In the genomic region with DNA sequence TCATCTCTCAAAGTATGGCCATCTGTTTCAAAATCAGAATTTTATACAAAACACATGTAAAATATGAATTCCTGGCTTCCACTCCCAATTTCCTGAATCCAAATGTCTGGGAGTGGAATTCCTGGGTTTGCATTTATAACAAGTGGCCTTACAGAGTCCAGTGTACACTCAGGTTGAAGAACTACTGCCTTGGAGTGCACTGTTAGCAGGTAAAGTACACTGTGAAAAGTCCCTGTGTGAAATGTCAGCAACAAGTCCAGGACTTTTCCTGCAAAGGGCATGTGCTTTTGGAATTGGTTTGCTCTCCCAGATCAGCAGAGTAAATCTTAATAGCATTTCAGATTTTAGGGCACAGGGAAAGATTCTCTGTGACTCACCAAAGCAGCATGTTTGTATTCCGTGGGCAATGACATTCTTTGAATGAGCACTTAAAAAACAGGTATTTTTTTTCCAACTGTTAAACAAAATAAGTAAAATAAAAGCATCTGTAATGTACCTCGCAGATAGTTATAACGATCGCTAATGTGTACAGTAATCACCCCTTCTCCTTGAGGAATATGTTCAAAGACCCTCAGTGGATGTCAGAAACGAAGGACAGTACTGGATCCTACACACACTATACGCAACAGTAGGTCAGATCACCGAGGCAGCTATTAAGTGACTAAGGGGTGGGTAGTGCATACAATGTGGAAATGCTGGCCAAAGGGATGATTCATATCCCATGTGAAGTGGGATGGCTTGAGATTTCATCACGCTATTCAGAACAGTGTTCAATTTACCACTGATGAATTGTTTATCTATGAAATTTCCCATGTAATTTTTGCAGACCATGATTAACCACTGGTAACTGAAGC, we compare ENCODE assay signal across 12 cellular contexts. TPM values are rescaled to one million over a fixed set of nuclear protein-coding genes. Genes with fewer than 3 reads are reported as not detected.
DNase-seq lines count a peak whose midpoint lies in the region; ATAC-seq and TF ChIP-seq lines count a peak whose summit lies in the region.
"Had no signal": no experiment of that assay in that cellular context is flagged by ENCODE, and none has a peak within 500 bp of the region (broad histone marks: within the 10 kb centered on the region; RNA-seq: fewer than 3 reads in every experiment).

No MANE protein-coding gene starts in this region.

- peak overlapping the region; percentile 38 to 90; a peak in 3 of 4 replicates for H4K8ac ChIP-seq in IMR-90 (ENCODE audit: low read depth in 2 of 2, low read length in 2 of 2)

- peak overlapping the region; percentile 62; the same call in 1 of the 2 replicates for H4K5ac ChIP-seq in IMR-90 (ENCODE audit: low read depth, low read length)

- dilution Hi-C loops in IMR-90 (cut with HindIII; ENCODE audit: low sequenced_read_pairs, unreplicated experiment), result no loop called here

- H3K4me1 ChIP-seq in IMR-90 (ENCODE audit: control insufficient read depth, insufficient read depth, low read length), result peaks cover 5% of the 10 kb centered on the region

- no peak for TF ChIP-seq RAD21 in IMR-90 (IDR thresholded peaks at IDR 0.05; ENCODE audit: low read length)

- peak overlapping the region; percentile 33; the same call in 1 of the 2 replicates for H2AK5ac ChIP-seq in IMR-90 (ENCODE audit: low read depth, low read length)

- peak overlapping the region; percentile 94 for H2BK120ac ChIP-seq in IMR-90 (ENCODE audit: low read depth, low read length)

- intact Hi-C loops in IMR-90 (cut with micrococcal nuclease), result loop anchor here (2.0 to 5.0 kb wide), 3 partner anchors 63 to 174 kb away; a partner anchor contains a TSS
- intact Hi-C loops in activated naive CD4-positive, alpha-beta T cell treated with anti-CD3 and anti-CD28 coated beads for 36 hours (cut with micrococcal nuclease), result loop anchor here (2.0 kb wide), 3 partner anchors 39 to 665 kb away; no protein-coding TSS in a partner anchor

- ATAC-seq in IMR-90 (ENCODE audit: low read depth) (peak; percentile 94), HG03159 (IDR thresholded peaks at IDR 0.05; ENCODE audit: unreplicated experiment) (no peak)
- ATAC-seq: activated CD8-positive, alpha-beta T cell treated with anti-CD3 and anti-CD28 coated beads, Interleukin-2, amount 10 ng/mL, durations not matched to agents 7 days and 5 days; left lobe of liver had no signal

- H3K9me3 Mint-ChIP-seq in activated naive CD4-positive, alpha-beta T cell treated with anti-CD3 and anti-CD28 coated beads for 36 hours, result no peaks in the 10 kb centered on the region
- no peaks in the 10 kb centered on the region for H3K9me3 Mint-ChIP-seq in activated CD4-positive, alpha-beta memory T cell treated with anti-CD3 and anti-CD28 coated beads, Interleukin-2, amount 10 ng/mL, durations not matched to agents 7 days and 5 days

- no TSS peak for BruUV-seq in IMR-90 (replicated peaks; lab: Mats Ljungman, UMichigan)

- no peak overlapping the region for H2AK9ac ChIP-seq in IMR-90 (replicated peaks; ENCODE audit: low read depth, low read length, poor library complexity)

- peak overlapping the region; percentile 93 for H3K14ac ChIP-seq in IMR-90 (replicated peaks; ENCODE audit: low read depth, low read length)

- TF ChIP-seq CTCF in AG09309 (IDR thresholded peaks at IDR 0.05; ENCODE audit: control insufficient read depth, insufficient read depth, low read depth, low read length, missing control alignments), result no peak
- TF ChIP-seq CTCF in IMR-90 (conservative IDR thresholded peaks at IDR 0.05; ENCODE audit: low read depth, low read length), result no peak

- H3K4me1 Mint-ChIP-seq in activated naive CD4-positive, alpha-beta T cell treated with anti-CD3 and anti-CD28 coated beads for 36 hours (ENCODE audit: low read depth), result peaks cover 8% of the 10 kb centered on the region
- H3K4me1 Mint-ChIP-seq in activated CD4-positive, alpha-beta memory T cell treated with anti-CD3 and anti-CD28 coated beads, Interleukin-2, amount 10 ng/mL, durations not matched to agents 7 days and 5 days, result no peaks in the 10 kb centered on the region

- H3K9me1 ChIP-seq in IMR-90 (ENCODE audit: insufficient read depth, low read length), result no peaks in the 10 kb centered on the region; the same call in 1 of the 2 replicates

- H3K27me3 Mint-ChIP-seq in activated naive CD4-positive, alpha-beta T cell treated with anti-CD3 and anti-CD28 coated beads for 36 hours (ENCODE audit: low read depth), result no peaks in the 10 kb centered on the region
- no peaks in the 10 kb centered on the region for H3K27me3 Mint-ChIP-seq in activated CD4-positive, alpha-beta memory T cell treated with anti-CD3 and anti-CD28 coated beads, Interleukin-2, amount 10 ng/mL, durations not matched to agents 7 days and 5 days

- H3K9me3 ChIP-seq in IMR-90 (ENCODE audit: control insufficient read depth, insufficient read depth, low read length), result no peaks in the 10 kb centered on the region
- H3K9me3 ChIP-seq: thoracic aorta had no signal

- H3K27ac Mint-ChIP-seq in activated naive CD4-positive, alpha-beta T cell treated with anti-CD3 and anti-CD28 coated beads for 36 hours, result no peak overlapping the region
- no peak overlapping the region for H3K27ac Mint-ChIP-seq in activated CD4-positive, alpha-beta memory T cell treated with anti-CD3 and anti-CD28 coated beads, Interleukin-2, amount 10 ng/mL, durations not matched to agents 7 days and 5 days
- H3K27ac Mint-ChIP-seq: activated CD8-positive, alpha-beta T cell treated with anti-CD3 and anti-CD28 coated beads, Interleukin-2, amount 10 ng/mL, durations not matched to agents 7 days and 5 days had no signal

- TF ChIP-seq POLR2A in IMR-90 (IDR thresholded peaks at IDR 0.05; ENCODE audit: low read depth, low read length), result no peak

- H3K4me3 Mint-ChIP-seq in activated naive CD4-positive, alpha-beta T cell treated with anti-CD3 and anti-CD28 coated beads for 36 hours, result no peak overlapping the region
- no peak overlapping the region for H3K4me3 Mint-ChIP-seq in activated CD4-positive, alpha-beta memory T cell treated with anti-CD3 and anti-CD28 coated beads, Interleukin-2, amount 10 ng/mL, durations not matched to agents 7 days and 5 days
- H3K4me3 Mint-ChIP-seq: activated CD8-positive, alpha-beta T cell treated with anti-CD3 and anti-CD28 coated beads, Interleukin-2, amount 10 ng/mL, durations not matched to agents 7 days and 5 days had no signal

- H3K23ac ChIP-seq in IMR-90 (ENCODE audit: low read depth, low read length), result peak overlapping the region; percentile 94

- no peaks in the 10 kb centered on the region for H4K20me1 ChIP-seq in IMR-90 (ENCODE audit: insufficient read depth, low read length)

- H2AFZ ChIP-seq in IMR-90 (replicated peaks; ENCODE audit: low read length, poor library complexity), result peak overlapping the region; percentile 72

- peak overlapping the region; percentile 94; the same call in 1 of the 2 replicates for H3K18ac ChIP-seq in IMR-90 (ENCODE audit: low read depth, low read length)

- no peaks in the 10 kb centered on the region; a peak in 1 of 4 replicates for H3K79me1 ChIP-seq in IMR-90 (ENCODE audit: low read depth in 1 of 2, low read length in 2 of 2)

- no peaks in the 10 kb centered on the region for H3K27me3 ChIP-seq in IMR-90 (ENCODE audit: control insufficient read depth, insufficient read depth, low read length)

- peak overlapping the region; percentile 81 for H4K91ac ChIP-seq in IMR-90 (ENCODE audit: insufficient read depth, low read depth, low read length)

- peak overlapping the region; percentile 53 for H2BK15ac ChIP-seq in IMR-90 (ENCODE audit: low read depth, low read length)

- DNase-seq in AG09309 (ENCODE audit: low read depth) (peak; percentile 90), IMR-90 (peak; percentile 98), amniotic epithelial cell (ENCODE audit: low read depth) (peak; percentile 92), kidney glomerular epithelial cell (lab: John Stamatoyannopoulos, UW) (peak; percentile 96), DMS79 treated with DMSO at 0.1 percent for 48 hours (lab: John Stamatoyannopoulos, UW) (no peak)
- no peak for DNase-seq in activated naive CD4-positive, alpha-beta T cell treated with anti-CD3 and anti-CD28 coated beads for 36 hours
- no peak for DNase-seq in activated CD4-positive, alpha-beta memory T cell treated with anti-CD3 and anti-CD28 coated beads, Interleukin-2, amount 10 ng/mL, durations not matched to agents 7 days and 5 days
- DNase-seq: activated CD8-positive, alpha-beta T cell treated with anti-CD3 and anti-CD28 coated beads, Interleukin-2, amount 10 ng/mL, durations not matched to agents 7 days and 5 days; NCI-H69 had no signal

- peak overlapping the region; percentile 99 for H2BK5ac ChIP-seq in IMR-90 (ENCODE audit: low read depth, low read length, poor library complexity, severe bottlenecking)

- peak overlapping the region; percentile 68 for H3K27ac ChIP-seq in IMR-90 (ENCODE audit: insufficient read depth, low read length)
- H3K27ac ChIP-seq: thoracic aorta had no signal

- H3K4me3 ChIP-seq in AG09309 (ENCODE audit: control insufficient read depth, low read depth, low read length) (no peak overlapping the region), IMR-90 (ENCODE audit: insufficient read depth, low read depth, low read length) (peak overlapping the region; percentile 26; the same call in 1 of the 2 replicates)
- H3K4me3 ChIP-seq: thoracic aorta had no signal

- in situ Hi-C loops in IMR-90 (cut with MboI; ENCODE audit: low sequenced_read_pairs), result no loop called here

- H3K4me2 ChIP-seq in IMR-90 (ENCODE audit: low read depth, low read length), result peak overlapping the region; percentile 95

- H3K9ac ChIP-seq in IMR-90 (ENCODE audit: low read depth, low read length), result peak overlapping the region; percentile 34; the same call in 1 of the 2 replicates

- no peaks in the 10 kb centered on the region for H3K36me3 ChIP-seq in IMR-90 (ENCODE audit: control insufficient read depth, insufficient read depth, low read length)
- H3K36me3 ChIP-seq: thoracic aorta had no signal

- CTCF ChIA-PET in IMR-90 (lab: Yijun Ruan, JAX), result interaction anchor here (0.5 to 1.5 kb wide), 2 partner anchors 47 to 177 kb away, joined by 3 read pairs; no protein-coding TSS in a partner anchor
- CTCF ChIA-PET in activated naive CD4-positive, alpha-beta T cell treated with anti-CD3 and anti-CD28 coated beads for 36 hours (lab: Charles Lee), result no interaction called here
- CTCF ChIA-PET in activated CD4-positive, alpha-beta memory T cell treated with anti-CD3 and anti-CD28 coated beads, Interleukin-2, amount 10 ng/mL, durations not matched to agents 7 days and 5 days (lab: Charles Lee), result no interaction called here

- POLR2A ChIA-PET in IMR-90 (lab: Charles Lee; ENCODE audit: unreplicated experiment), result no interaction called here
- POLR2A ChIA-PET in activated CD4-positive, alpha-beta memory T cell treated with anti-CD3 and anti-CD28 coated beads, Interleukin-2, amount 10 ng/mL, durations not matched to agents 7 days and 5 days (lab: Charles Lee), result no interaction called here

- WGBS in IMR-90 (ENCODE audit: extremely low coverage in 2 of 2, insufficient read length in 1 of 2), 2 experiments, result no CpG with 5 or more reads among the region's 8 CpGs

- peak overlapping the region; percentile 96 for H2BK20ac ChIP-seq in IMR-90 (ENCODE audit: low read depth, low read length)

- H3K36me3 Mint-ChIP-seq in activated naive CD4-positive, alpha-beta T cell treated with anti-CD3 and anti-CD28 coated beads for 36 hours (ENCODE audit: low read depth), result no peaks in the 10 kb centered on the region
- H3K36me3 Mint-ChIP-seq in activated CD4-positive, alpha-beta memory T cell treated with anti-CD3 and anti-CD28 coated beads, Interleukin-2, amount 10 ng/mL, durations not matched to agents 7 days and 5 days (ENCODE audit: low read depth), result no peaks in the 10 kb centered on the region

- H3K4ac ChIP-seq in IMR-90 (ENCODE audit: low read depth, low read length), result peak overlapping the region; percentile 91

- H3K56ac ChIP-seq in IMR-90 (ENCODE audit: extremely low read depth, insufficient read depth, low read length), result peak overlapping the region; percentile 84

RNA-seq across cellular contexts. Expression of a gene that starts 1.9 kb away (rescaled TPM):
- under 0.01 TPM in 2 replicates for total RNA-seq in IMR-90 (2012; rRNA removed)
- polyA plus RNA-seq in IMR-90 (2012; rRNA removed), result 0.09 and 0.22 TPM in 2 replicates
- polyA plus RNA-seq in IMR-90 (2012; cell fraction: cytosol; rRNA removed), result 0.13 TPM in 1 of 2 replicates, not detected in the other
- polyA plus RNA-seq in IMR-90 (2012; cell fraction: nucleus; rRNA removed; ENCODE audit: low replicate concordance), result 0.02 and 0.07 TPM in 2 replicates
- total RNA-seq in activated naive CD4-positive, alpha-beta T cell treated with anti-CD3 and anti-CD28 coated beads for 36 hours, result not detected
- not detected for total RNA-seq in activated CD4-positive, alpha-beta memory T cell treated with anti-CD3 and anti-CD28 coated beads, Interleukin-2, amount 10 ng/mL, durations not matched to agents 7 days and 5 days
- total RNA-seq: activated CD8-positive, alpha-beta T cell treated with anti-CD3 and anti-CD28 coated beads, Interleukin-2, amount 10 ng/mL, durations not matched to agents 7 days and 5 days; thoracic aorta had no signal

Comparison
In these comparisons a context has a peak if more than half of its experiments do, and no peak if none do; other contexts are left out.
1. DNase-seq: peak in AG09309 (single experiment), IMR-90 (single experiment), amniotic epithelial cell (single experiment) and kidney glomerular epithelial cell (single experiment); none in DMS79 treated with DMSO at 0.1 percent for 48 hours (single experiment), activated naive CD4-positive, alpha-beta T cell treated with anti-CD3 and anti-CD28 coated beads for 36 hours (single experiment) and activated CD4-positive, alpha-beta memory T cell treated with anti-CD3 and anti-CD28 coated beads, Interleukin-2, amount 10 ng/mL, durations not matched to agents 7 days and 5 days (single experiment).